ENCODE assay signal across 1 cellular context in the genomic region with DNA sequence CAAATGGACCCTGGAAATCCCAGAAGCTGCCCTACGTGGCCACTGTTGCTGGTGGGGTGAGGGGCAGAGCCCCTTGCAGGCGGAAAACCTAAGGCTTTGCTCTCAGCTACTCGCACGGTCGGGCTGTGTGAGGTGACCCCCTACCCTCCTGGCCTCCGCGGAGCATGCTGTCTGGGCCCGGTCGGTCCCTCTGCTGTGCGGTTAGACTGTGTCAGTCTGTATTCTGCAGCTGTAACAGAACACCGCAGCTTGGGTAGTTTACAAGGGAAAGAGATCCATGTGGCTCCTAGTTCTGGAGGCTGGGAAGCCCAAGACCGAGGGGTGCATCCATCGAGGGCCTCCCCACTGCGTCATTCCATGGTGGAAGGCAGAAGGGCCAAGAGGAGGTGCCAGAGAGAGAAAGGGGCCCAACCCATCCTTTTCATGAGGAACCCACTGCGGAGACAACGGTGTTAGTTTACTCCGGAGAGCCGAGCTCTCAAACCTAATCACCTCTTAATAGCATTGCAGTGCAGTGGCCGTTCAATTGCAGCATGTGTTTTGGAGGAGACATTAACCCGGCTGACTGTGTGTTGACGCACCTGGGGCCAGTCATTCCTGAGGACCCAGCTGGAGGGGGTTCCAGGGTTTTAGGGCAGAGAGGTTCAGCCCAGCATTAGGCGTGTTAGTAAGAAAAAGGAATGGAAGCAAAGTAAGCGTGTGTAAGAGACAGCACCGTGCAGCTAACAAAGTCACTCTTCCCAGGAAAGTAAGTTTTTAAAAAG.
TF ChIP-seq lines count a peak whose summit lies in the region.

No MANE protein-coding gene starts in this region.

TF ChIP-seq in GM23338, 12 proteins besides CTCF, POLR2A, EP300 and RAD21:
- TF ChIP-seq POLR2AphosphoS5 (IDR thresholded peaks at IDR 0.05; ENCODE audit: low read depth): no peak
- TF ChIP-seq, protein P1, sequence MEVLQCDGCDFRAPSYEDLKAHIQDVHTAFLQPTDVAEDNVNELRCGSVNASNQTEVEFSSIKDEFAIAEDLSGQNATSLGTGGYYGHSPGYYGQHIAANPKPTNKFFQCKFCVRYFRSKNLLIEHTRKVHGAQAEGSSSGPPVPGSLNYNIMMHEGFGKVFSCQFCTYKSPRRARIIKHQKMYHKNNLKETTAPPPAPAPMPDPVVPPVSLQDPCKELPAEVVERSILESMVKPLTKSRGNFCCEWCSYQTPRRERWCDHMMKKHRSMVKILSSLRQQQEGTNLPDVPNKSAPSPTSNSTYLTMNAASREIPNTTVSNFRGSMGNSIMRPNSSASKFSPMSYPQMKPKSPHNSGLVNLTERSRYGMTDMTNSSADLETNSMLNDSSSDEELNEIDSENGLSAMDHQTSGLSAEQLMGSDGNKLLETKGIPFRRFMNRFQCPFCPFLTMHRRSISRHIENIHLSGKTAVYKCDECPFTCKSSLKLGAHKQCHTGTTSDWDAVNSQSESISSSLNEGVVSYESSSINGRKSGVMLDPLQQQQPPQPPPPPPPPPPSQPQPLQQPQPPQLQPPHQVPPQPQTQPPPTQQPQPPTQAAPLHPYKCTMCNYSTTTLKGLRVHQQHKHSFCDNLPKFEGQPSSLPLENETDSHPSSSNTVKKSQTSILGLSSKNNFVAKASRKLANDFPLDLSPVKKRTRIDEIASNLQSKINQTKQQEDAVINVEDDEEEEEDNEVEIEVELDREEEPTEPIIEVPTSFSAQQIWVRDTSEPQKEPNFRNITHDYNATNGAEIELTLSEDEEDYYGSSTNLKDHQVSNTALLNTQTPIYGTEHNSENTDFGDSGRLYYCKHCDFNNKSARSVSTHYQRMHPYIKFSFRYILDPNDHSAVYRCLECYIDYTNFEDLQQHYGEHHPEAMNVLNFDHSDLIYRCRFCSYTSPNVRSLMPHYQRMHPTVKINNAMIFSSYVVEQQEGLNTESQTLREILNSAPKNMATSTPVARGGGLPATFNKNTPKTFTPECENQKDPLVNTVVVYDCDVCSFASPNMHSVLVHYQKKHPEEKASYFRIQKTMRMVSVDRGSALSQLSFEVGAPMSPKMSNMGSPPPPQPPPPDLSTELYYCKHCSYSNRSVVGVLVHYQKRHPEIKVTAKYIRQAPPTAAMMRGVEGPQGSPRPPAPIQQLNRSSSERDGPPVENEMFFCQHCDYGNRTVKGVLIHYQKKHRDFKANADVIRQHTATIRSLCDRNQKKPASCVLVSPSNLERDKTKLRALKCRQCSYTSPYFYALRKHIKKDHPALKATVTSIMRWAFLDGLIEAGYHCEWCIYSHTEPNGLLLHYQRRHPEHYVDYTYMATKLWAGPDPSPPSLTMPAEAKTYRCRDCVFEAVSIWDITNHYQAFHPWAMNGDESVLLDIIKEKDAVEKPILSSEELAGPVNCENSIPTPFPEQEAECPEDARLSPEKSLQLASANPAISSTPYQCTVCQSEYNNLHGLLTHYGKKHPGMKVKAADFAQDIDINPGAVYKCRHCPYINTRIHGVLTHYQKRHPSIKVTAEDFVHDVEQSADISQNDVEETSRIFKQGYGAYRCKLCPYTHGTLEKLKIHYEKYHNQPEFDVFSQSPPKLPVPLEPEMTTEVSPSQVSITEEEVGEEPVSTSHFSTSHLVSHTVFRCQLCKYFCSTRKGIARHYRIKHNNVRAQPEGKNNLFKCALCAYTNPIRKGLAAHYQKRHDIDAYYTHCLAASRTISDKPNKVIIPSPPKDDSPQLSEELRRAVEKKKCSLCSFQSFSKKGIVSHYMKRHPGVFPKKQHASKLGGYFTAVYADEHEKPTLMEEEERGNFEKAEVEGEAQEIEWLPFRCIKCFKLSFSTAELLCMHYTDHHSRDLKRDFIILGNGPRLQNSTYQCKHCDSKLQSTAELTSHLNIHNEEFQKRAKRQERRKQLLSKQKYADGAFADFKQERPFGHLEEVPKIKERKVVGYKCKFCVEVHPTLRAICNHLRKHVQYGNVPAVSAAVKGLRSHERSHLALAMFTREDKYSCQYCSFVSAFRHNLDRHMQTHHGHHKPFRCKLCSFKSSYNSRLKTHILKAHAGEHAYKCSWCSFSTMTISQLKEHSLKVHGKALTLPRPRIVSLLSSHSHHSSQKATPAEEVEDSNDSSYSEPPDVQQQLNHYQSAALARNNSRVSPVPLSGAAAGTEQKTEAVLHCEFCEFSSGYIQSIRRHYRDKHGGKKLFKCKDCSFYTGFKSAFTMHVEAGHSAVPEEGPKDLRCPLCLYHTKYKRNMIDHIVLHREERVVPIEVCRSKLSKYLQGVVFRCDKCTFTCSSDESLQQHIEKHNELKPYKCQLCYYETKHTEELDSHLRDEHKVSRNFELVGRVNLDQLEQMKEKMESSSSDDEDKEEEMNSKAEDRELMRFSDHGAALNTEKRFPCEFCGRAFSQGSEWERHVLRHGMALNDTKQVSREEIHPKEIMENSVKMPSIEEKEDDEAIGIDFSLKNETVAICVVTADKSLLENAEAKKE (CRISPR knock-in tag; IDR thresholded peaks at IDR 0.05): no peak
- TF ChIP-seq ZNF331 (CRISPR knock-in tag; IDR thresholded peaks at IDR 0.05; ENCODE audit: low read depth): no peak
- TF ChIP-seq EZH2 (IDR thresholded peaks at IDR 0.05; ENCODE audit: low read depth, unreplicated experiment): no peak
- TF ChIP-seq NANOG (IDR thresholded peaks at IDR 0.05; ENCODE audit: borderline replicate concordance): no peak
- TF ChIP-seq, protein P2, sequence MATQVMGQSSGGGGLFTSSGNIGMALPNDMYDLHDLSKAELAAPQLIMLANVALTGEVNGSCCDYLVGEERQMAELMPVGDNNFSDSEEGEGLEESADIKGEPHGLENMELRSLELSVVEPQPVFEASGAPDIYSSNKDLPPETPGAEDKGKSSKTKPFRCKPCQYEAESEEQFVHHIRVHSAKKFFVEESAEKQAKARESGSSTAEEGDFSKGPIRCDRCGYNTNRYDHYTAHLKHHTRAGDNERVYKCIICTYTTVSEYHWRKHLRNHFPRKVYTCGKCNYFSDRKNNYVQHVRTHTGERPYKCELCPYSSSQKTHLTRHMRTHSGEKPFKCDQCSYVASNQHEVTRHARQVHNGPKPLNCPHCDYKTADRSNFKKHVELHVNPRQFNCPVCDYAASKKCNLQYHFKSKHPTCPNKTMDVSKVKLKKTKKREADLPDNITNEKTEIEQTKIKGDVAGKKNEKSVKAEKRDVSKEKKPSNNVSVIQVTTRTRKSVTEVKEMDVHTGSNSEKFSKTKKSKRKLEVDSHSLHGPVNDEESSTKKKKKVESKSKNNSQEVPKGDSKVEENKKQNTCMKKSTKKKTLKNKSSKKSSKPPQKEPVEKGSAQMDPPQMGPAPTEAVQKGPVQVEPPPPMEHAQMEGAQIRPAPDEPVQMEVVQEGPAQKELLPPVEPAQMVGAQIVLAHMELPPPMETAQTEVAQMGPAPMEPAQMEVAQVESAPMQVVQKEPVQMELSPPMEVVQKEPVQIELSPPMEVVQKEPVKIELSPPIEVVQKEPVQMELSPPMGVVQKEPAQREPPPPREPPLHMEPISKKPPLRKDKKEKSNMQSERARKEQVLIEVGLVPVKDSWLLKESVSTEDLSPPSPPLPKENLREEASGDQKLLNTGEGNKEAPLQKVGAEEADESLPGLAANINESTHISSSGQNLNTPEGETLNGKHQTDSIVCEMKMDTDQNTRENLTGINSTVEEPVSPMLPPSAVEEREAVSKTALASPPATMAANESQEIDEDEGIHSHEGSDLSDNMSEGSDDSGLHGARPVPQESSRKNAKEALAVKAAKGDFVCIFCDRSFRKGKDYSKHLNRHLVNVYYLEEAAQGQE (IDR thresholded peaks at IDR 0.05; ENCODE audit: unreplicated experiment): no peak
- no peak for TF ChIP-seq STAT1 (IDR thresholded peaks at IDR 0.05; ENCODE audit: unreplicated experiment)
- TF ChIP-seq ZNF114 (CRISPR knock-in tag; IDR thresholded peaks at IDR 0.05): no peak
- TF ChIP-seq, protein P3, sequence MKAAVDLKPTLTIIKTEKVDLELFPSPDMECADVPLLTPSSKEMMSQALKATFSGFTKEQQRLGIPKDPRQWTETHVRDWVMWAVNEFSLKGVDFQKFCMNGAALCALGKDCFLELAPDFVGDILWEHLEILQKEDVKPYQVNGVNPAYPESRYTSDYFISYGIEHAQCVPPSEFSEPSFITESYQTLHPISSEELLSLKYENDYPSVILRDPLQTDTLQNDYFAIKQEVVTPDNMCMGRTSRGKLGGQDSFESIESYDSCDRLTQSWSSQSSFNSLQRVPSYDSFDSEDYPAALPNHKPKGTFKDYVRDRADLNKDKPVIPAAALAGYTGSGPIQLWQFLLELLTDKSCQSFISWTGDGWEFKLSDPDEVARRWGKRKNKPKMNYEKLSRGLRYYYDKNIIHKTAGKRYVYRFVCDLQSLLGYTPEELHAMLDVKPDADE (IDR thresholded peaks at IDR 0.05): no peak
- TF ChIP-seq CREB1 (CRISPR knock-in tag; IDR thresholded peaks at IDR 0.05; ENCODE audit: low read depth): no peak
- no peak for TF ChIP-seq JUNB (IDR thresholded peaks at IDR 0.05; ENCODE audit: unreplicated experiment)
- TF ChIP-seq EZH2phosphoT487 (IDR thresholded peaks at IDR 0.05; ENCODE audit: unreplicated experiment): no peak
